8 cellular contexts compared by ENCODE assay signal in genomic region chr14:100213956-100214767, GRCh38.
DNase-seq lines count a peak whose midpoint lies in the region; ATAC-seq and TF ChIP-seq lines count a peak whose summit lies in the region.

No MANE protein-coding gene starts in this region.

- no peaks in the 10 kb centered on the region for H3K9me3 Mint-ChIP-seq in central memory CD8-positive, alpha-beta T cell

- peaks cover 21% of the 10 kb centered on the region for H3K4me1 Mint-ChIP-seq in central memory CD8-positive, alpha-beta T cell

- ATAC-seq in GM19025 (IDR thresholded peaks at IDR 0.05; ENCODE audit: low read depth, unreplicated experiment) (peak; percentile 90), HG03175 (IDR thresholded peaks at IDR 0.05; ENCODE audit: unreplicated experiment) (peak; percentile 95)
- ATAC-seq in central memory CD8-positive, alpha-beta T cell (replicated peaks; ENCODE audit: extremely low read depth, poor library complexity, severe bottlenecking), result peak; percentile 95

- H3K4me3 ChIP-seq in AG09309 (ENCODE audit: control insufficient read depth, low read depth, low read length), result peak overlapping the region; percentile 56

- H3K27ac Mint-ChIP-seq in central memory CD8-positive, alpha-beta T cell (ENCODE audit: low read depth), result peak overlapping the region; percentile 76

- H3K27me3 Mint-ChIP-seq in central memory CD8-positive, alpha-beta T cell, result no peaks in the 10 kb centered on the region

- H3K4me3 Mint-ChIP-seq in central memory CD8-positive, alpha-beta T cell, result peak overlapping the region; percentile 75

- no peak for TF ChIP-seq CTCF in AG09309 (IDR thresholded peaks at IDR 0.05; ENCODE audit: control insufficient read depth, insufficient read depth, low read depth, low read length, missing control alignments)

- DNase-seq in AG09309 (ENCODE audit: low read depth) (no peak), NCI-H2227 treated with DMSO at 0.1 percent for 48 hours (lab: John Stamatoyannopoulos, UW) (peak; percentile 74), kidney tubule cell (ENCODE audit: low spot score) (peak; percentile 92)
- peak; percentile 75 for DNase-seq in activated CD4-positive, CD25-positive, alpha-beta regulatory T cell treated with anti-CD3 and anti-CD28 coated beads, Interleukin-2, amount 50 U/mL, for 16 hours (ENCODE audit: low read depth, low spot score)
- DNase-seq in central memory CD8-positive, alpha-beta T cell (ENCODE audit: low spot score in 2 of 2), result peak; percentile 74 to 75
- DNase-seq in stimulated activated CD4-positive, alpha-beta T cell treated with anti-CD3 and anti-CD28 coated beads, Interleukin-1b, Interleukin-23, amount 100 ng/mL, for 4 hours (ENCODE audit: low read depth in 2 of 2), result peak; percentile 90 to 96

- H3K36me3 Mint-ChIP-seq in central memory CD8-positive, alpha-beta T cell (ENCODE audit: insufficient read depth), result peaks cover 3% of the 10 kb centered on the region
